ENCODE assay signal across 9 cellular contexts in genomic region chr9:121742923-121743322, GRCh38.
DNase-seq lines count a peak whose midpoint lies in the region; ATAC-seq and TF ChIP-seq lines count a peak whose summit lies in the region.
"Had no signal": no experiment of that assay in that cellular context is flagged by ENCODE, and none has a peak within 500 bp of the region (broad histone marks: within the 10 kb centered on the region; RNA-seq: fewer than 3 reads in every experiment).

No MANE protein-coding gene starts in this region.

- H3K4me3 ChIP-seq in RWPE2 (ENCODE audit: severe bottlenecking) (no peak overlapping the region), thoracic aorta (peak overlapping the region; percentile 77)

- no peaks in the 10 kb centered on the region for H3K36me3 Mint-ChIP-seq in nephron (ENCODE audit: low read depth)

- peak overlapping the region in 2 of 3 experiments; percentile 29 to 37 for H3K27ac Mint-ChIP-seq in nephron
- H3K27ac Mint-ChIP-seq: activated T-cell treated with anti-CD3 and anti-CD28 coated beads, Interleukin-2, amount 50 U/mL, for 72 hours had no signal

- H3K36me3 ChIP-seq in RWPE2 (ENCODE audit: low read depth) (no peaks in the 10 kb centered on the region), thoracic aorta (no peaks in the 10 kb centered on the region)

- TF ChIP-seq CTCF in RWPE2 (IDR thresholded peaks at IDR 0.05; ENCODE audit: poor library complexity, severe bottlenecking) (no peak), nephron (IDR thresholded peaks at IDR 0.05; ENCODE audit: unreplicated experiment in 3 of 3) (no peak), thoracic aorta (IDR thresholded peaks at IDR 0.05) (no peak)

- peaks cover 43% of the 10 kb centered on the region for H3K4me1 Mint-ChIP-seq in nephron

- H3K27me3 ChIP-seq in RWPE2 (ENCODE audit: insufficient read depth, poor library complexity, severe bottlenecking) (no peaks in the 10 kb centered on the region), thoracic aorta (replicated peaks; ENCODE audit: insufficient read depth) (no peaks in the 10 kb centered on the region)

- peaks cover 33% of the 10 kb centered on the region for H3K4me1 ChIP-seq in RWPE2 (ENCODE audit: insufficient read depth, poor library complexity, severe bottlenecking)
- H3K4me1 ChIP-seq in thoracic aorta (ENCODE audit: control insufficient read depth in 1 of 2, low read depth in 2 of 2) = peaks cover 53 to 95% of the 10 kb centered on the region in 2 donors

- H3K27ac ChIP-seq in RWPE2 (ENCODE audit: poor library complexity, severe bottlenecking) = peak overlapping the region; percentile 49
- H3K27ac ChIP-seq in epithelial cell of prostate = peak overlapping the region; percentile 61
- peak overlapping the region; percentile 83 to 94 for H3K27ac ChIP-seq in thoracic aorta

- ATAC-seq in RWPE2 (ENCODE audit: low read depth) (no peak), thoracic aorta (ENCODE audit: insufficient number of reproducible peaks, low FRiP score, low read depth) (no peak), HG02938 (IDR thresholded peaks at IDR 0.05; ENCODE audit: unreplicated experiment) (no peak)
- ATAC-seq: activated T-cell treated with anti-CD3 and anti-CD28 coated beads, Interleukin-2, amount 50 U/mL, for 72 hours had no signal

- H3K4me3 Mint-ChIP-seq in nephron = peak overlapping the region in 1 of 3 experiments; percentile 36
- H3K4me3 Mint-ChIP-seq: activated T-cell treated with anti-CD3 and anti-CD28 coated beads, Interleukin-2, amount 50 U/mL, for 72 hours; neural crest cell had no signal

- no peaks in the 10 kb centered on the region for H3K9me3 Mint-ChIP-seq in nephron
- H3K9me3 Mint-ChIP-seq: activated T-cell treated with anti-CD3 and anti-CD28 coated beads, Interleukin-2, amount 50 U/mL, for 72 hours; neural crest cell had no signal

- no peaks in the 10 kb centered on the region for H3K9me3 ChIP-seq in RWPE2 (ENCODE audit: severe bottlenecking)
- H3K9me3 ChIP-seq in thoracic aorta = no peaks in the 10 kb centered on the region

- no peak for DNase-seq in RWPE2 (ENCODE audit: low spot score)
- no peak for DNase-seq in epithelial cell of prostate (ENCODE audit: low read depth, low spot score)
- no peak for DNase-seq in thoracic aorta (ENCODE audit: low spot score)
- no peak for DNase-seq in NCI-H526 (lab: John Stamatoyannopoulos, UW)
- DNase-seq in GM03348 (ENCODE audit: low spot score) = no peak
- DNase-seq: activated T-cell treated with anti-CD3 and anti-CD28 coated beads, Interleukin-2, amount 50 U/mL, for 72 hours had no signal

- no peaks in the 10 kb centered on the region for H3K27me3 Mint-ChIP-seq in nephron (ENCODE audit: low read depth)
